13 cellular contexts compared by ENCODE assay signal in genomic region chr20:23126281-23127061, GRCh38. TPM values are rescaled to one million over a fixed set of nuclear protein-coding genes. Genes with fewer than 3 reads are reported as not detected.
DNase-seq lines count a peak whose midpoint lies in the region; ATAC-seq and TF ChIP-seq lines count a peak whose summit lies in the region.
"Had no signal": no experiment of that assay in that cellular context is flagged by ENCODE, and none has a peak within 500 bp of the region (broad histone marks: within the 10 kb centered on the region; RNA-seq: fewer than 3 reads in every experiment).

No MANE protein-coding gene starts in this region.

- TF ChIP-seq CTCF in left ventricle myocardium inferior (IDR thresholded peaks at IDR 0.05; ENCODE audit: borderline replicate concordance) (no peak), sigmoid colon (IDR thresholded peaks at IDR 0.05) (no peak)

- no peak for TF ChIP-seq POLR2A in sigmoid colon (IDR thresholded peaks at IDR 0.05)

- H3K27ac ChIP-seq in left ventricle myocardium inferior (replicated peaks): peak overlapping the region; percentile 48
- peak overlapping the region; percentile 17 to 55 (median 32) for H3K27ac ChIP-seq in sigmoid colon
- H3K27ac ChIP-seq: brain microvascular endothelial cell had no signal

- intact Hi-C loops in left ventricle myocardium inferior (cut with micrococcal nuclease): no loop called here
- intact Hi-C loops in sigmoid colon (cut with DNase I): no loop called here

- no peak for TF ChIP-seq EP300 in sigmoid colon (IDR thresholded peaks at IDR 0.05)

- no peaks in the 10 kb centered on the region for H3K36me3 Mint-ChIP-seq in activated T-cell treated with anti-CD3 and anti-CD28 coated beads, Interleukin-2, amount 50 U/mL, for 24 hours (ENCODE audit: low read depth)
- H3K36me3 Mint-ChIP-seq: CD8-positive, alpha-beta T cell; naive thymus-derived CD8-positive, alpha-beta T cell had no signal

- H3K4me1 Mint-ChIP-seq in activated T-cell treated with anti-CD3 and anti-CD28 coated beads, Interleukin-2, amount 50 U/mL, for 24 hours (ENCODE audit: low read depth): no peaks in the 10 kb centered on the region

- H3K9me3 Mint-ChIP-seq in activated T-cell treated with anti-CD3 and anti-CD28 coated beads, Interleukin-2, amount 50 U/mL, for 24 hours: no peaks in the 10 kb centered on the region
- H3K9me3 Mint-ChIP-seq: CD8-positive, alpha-beta T cell; naive thymus-derived CD8-positive, alpha-beta T cell had no signal

- DNase-seq in OCI-M1 (lab: John Stamatoyannopoulos, UW) (peak; percentile 40), left ventricle myocardium inferior (no peak), sigmoid colon (peak; percentile 63), activated gamma-delta T cell treated with Interleukin-2 at 50 U/mL for 16 hours (no peak), NCI-H2196 (lab: John Stamatoyannopoulos, UW; ENCODE audit: unreplicated experiment) (no peak), HK-2 (ENCODE audit: unreplicated experiment) (no peak)
- no peak for DNase-seq in activated T-cell treated with anti-CD3 and anti-CD28 coated beads, Interleukin-2, amount 50 U/mL, for 24 hours
- DNase-seq: activated T-cell treated with anti-CD3 and anti-CD28 coated beads, Interleukin-2, amount 50 U/mL, for 48 hours; CD8-positive, alpha-beta T cell; naive thymus-derived CD8-positive, alpha-beta T cell; NCI-H2081 treated with DMSO at 0.1 percent for 48 hours had no signal

- H3K36me3 ChIP-seq in left ventricle myocardium inferior (no peaks in the 10 kb centered on the region), sigmoid colon (no peaks in the 10 kb centered on the region)
- H3K36me3 ChIP-seq: brain microvascular endothelial cell had no signal

- H3K9me3 ChIP-seq in left ventricle myocardium inferior (replicated peaks): no peaks in the 10 kb centered on the region
- no peaks in the 10 kb centered on the region for H3K9me3 ChIP-seq in sigmoid colon

- H3K4me3 Mint-ChIP-seq in activated T-cell treated with anti-CD3 and anti-CD28 coated beads, Interleukin-2, amount 50 U/mL, for 24 hours: no peak overlapping the region
- H3K4me3 Mint-ChIP-seq: CD8-positive, alpha-beta T cell; naive thymus-derived CD8-positive, alpha-beta T cell had no signal

- no peak overlapping the region for H3K27ac Mint-ChIP-seq in activated T-cell treated with anti-CD3 and anti-CD28 coated beads, Interleukin-2, amount 50 U/mL, for 24 hours
- H3K27ac Mint-ChIP-seq: CD8-positive, alpha-beta T cell had no signal

- ATAC-seq in GM18520 (IDR thresholded peaks at IDR 0.05; ENCODE audit: unreplicated experiment): peak; percentile 9
- ATAC-seq: CD8-positive, alpha-beta T cell; naive thymus-derived CD8-positive, alpha-beta T cell had no signal

- no peaks in the 10 kb centered on the region for H3K27me3 Mint-ChIP-seq in activated T-cell treated with anti-CD3 and anti-CD28 coated beads, Interleukin-2, amount 50 U/mL, for 24 hours

- H3K4me1 ChIP-seq in left ventricle myocardium inferior: peaks cover 60% of the 10 kb centered on the region
- H3K4me1 ChIP-seq in sigmoid colon: no peaks in the 10 kb centered on the region

- WGBS in sigmoid colon, 2 donors: 65 to 76% methylated on average over 12 of the region's 12 CpGs

- no peak overlapping the region for H3K4me3 ChIP-seq in left ventricle myocardium inferior
- no peak overlapping the region for H3K4me3 ChIP-seq in sigmoid colon

- H3K27me3 ChIP-seq in left ventricle myocardium inferior (ENCODE audit: low read depth): no peaks in the 10 kb centered on the region
- no peaks in the 10 kb centered on the region for H3K27me3 ChIP-seq in sigmoid colon
- H3K27me3 ChIP-seq: brain microvascular endothelial cell had no signal

RNA-seq across cellular contexts. Expression of gene CD93, which starts 40.3 kb away (rescaled TPM):
- 35.7 TPM for total RNA-seq in left ventricle myocardium inferior
- total RNA-seq in sigmoid colon: 10 to 100 TPM; 14.2 to 27.2 (median 17.7) TPM
- 10 to 100 TPM in 2 of 3 donors, 1 to 10 TPM in 1; 1.8 to 14.5 (median 10.6) TPM for polyA plus RNA-seq in sigmoid colon

Comparison
In these comparisons a context has a peak if more than half of its experiments do, and no peak if none do; other contexts are left out.
1. DNase-seq: peak in OCI-M1 (single experiment) and sigmoid colon (single experiment); none in left ventricle myocardium inferior (single experiment), activated gamma-delta T cell treated with Interleukin-2 at 50 U/mL for 16 hours (single experiment), NCI-H2196 (single experiment), activated T-cell treated with anti-CD3 and anti-CD28 coated beads, Interleukin-2, amount 50 U/mL, for 24 hours (single experiment) and HK-2 (single experiment).